Comparison of ENCODE assay signal across 1 cellular context in the genomic region with DNA sequence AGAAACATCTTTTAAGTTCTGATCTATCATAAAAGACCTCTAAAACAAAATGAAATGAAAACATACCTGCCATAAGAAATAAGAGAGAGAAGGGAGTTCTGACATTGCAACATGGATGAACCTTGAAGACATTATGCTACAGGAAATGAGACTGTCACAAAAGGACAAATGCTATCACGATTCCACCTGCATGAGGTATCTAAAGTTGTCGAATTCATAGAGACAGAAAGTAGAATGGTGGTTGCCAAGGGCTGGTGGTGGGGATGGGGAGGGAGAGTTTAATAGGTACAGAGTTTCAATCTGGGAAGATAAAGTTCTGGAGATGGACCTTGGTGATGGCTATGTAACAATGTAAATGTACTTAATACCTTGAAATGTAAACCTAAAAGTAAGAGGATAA.
TF ChIP-seq lines count a peak whose summit lies in the region.

No MANE protein-coding gene starts in this region.

TF ChIP-seq in H1, 55 proteins besides CTCF, POLR2A, EP300 and RAD21:
- TF ChIP-seq TAF7 (optimal IDR thresholded peaks at IDR 0.05; ENCODE audit: borderline replicate concordance, low read depth, low read length) (no peak), EZH2 (IDR thresholded peaks at IDR 0.05; ENCODE audit: low read depth, low read length, severe bottlenecking) (no peak), TEAD4 (IDR thresholded peaks at IDR 0.05; ENCODE audit: low read depth, low read length) (no peak), NRF1 (IDR thresholded peaks at IDR 0.05; ENCODE audit: low read depth, low read length) (no peak), POU5F1 (IDR thresholded peaks at IDR 0.05; ENCODE audit: low read depth, low read length) (no peak), YY1 (IDR thresholded peaks at IDR 0.05; ENCODE audit: low read depth, low read length) (no peak), BCL11A (IDR thresholded peaks at IDR 0.05; ENCODE audit: low read depth in 2 of 2, low read length in 2 of 2) (no peak), GABPA (IDR thresholded peaks at IDR 0.05; ENCODE audit: borderline replicate concordance, insufficient read depth, low read length) (no peak)
- TF ChIP-seq, protein P1, sequence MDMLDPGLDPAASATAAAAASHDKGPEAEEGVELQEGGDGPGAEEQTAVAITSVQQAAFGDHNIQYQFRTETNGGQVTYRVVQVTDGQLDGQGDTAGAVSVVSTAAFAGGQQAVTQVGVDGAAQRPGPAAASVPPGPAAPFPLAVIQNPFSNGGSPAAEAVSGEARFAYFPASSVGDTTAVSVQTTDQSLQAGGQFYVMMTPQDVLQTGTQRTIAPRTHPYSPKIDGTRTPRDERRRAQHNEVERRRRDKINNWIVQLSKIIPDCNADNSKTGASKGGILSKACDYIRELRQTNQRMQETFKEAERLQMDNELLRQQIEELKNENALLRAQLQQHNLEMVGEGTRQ (IDR thresholded peaks at IDR 0.05; ENCODE audit: low read length): no peak
- TF ChIP-seq, protein P2, sequence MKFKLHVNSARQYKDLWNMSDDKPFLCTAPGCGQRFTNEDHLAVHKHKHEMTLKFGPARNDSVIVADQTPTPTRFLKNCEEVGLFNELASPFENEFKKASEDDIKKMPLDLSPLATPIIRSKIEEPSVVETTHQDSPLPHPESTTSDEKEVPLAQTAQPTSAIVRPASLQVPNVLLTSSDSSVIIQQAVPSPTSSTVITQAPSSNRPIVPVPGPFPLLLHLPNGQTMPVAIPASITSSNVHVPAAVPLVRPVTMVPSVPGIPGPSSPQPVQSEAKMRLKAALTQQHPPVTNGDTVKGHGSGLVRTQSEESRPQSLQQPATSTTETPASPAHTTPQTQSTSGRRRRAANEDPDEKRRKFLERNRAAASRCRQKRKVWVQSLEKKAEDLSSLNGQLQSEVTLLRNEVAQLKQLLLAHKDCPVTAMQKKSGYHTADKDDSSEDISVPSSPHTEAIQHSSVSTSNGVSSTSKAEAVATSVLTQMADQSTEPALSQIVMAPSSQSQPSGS (IDR thresholded peaks at IDR 0.05; ENCODE audit: low read length): no peak
- TF ChIP-seq, protein P3, sequence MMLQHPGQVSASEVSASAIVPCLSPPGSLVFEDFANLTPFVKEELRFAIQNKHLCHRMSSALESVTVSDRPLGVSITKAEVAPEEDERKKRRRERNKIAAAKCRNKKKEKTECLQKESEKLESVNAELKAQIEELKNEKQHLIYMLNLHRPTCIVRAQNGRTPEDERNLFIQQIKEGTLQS (IDR thresholded peaks at IDR 0.05; ENCODE audit: insufficient read depth, low read depth, low read length): no peak
- TF ChIP-seq, protein P4, sequence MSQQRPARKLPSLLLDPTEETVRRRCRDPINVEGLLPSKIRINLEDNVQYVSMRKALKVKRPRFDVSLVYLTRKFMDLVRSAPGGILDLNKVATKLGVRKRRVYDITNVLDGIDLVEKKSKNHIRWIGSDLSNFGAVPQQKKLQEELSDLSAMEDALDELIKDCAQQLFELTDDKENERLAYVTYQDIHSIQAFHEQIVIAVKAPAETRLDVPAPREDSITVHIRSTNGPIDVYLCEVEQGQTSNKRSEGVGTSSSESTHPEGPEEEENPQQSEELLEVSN (IDR thresholded peaks at IDR 0.05): no peak
- TF ChIP-seq, protein P5, sequence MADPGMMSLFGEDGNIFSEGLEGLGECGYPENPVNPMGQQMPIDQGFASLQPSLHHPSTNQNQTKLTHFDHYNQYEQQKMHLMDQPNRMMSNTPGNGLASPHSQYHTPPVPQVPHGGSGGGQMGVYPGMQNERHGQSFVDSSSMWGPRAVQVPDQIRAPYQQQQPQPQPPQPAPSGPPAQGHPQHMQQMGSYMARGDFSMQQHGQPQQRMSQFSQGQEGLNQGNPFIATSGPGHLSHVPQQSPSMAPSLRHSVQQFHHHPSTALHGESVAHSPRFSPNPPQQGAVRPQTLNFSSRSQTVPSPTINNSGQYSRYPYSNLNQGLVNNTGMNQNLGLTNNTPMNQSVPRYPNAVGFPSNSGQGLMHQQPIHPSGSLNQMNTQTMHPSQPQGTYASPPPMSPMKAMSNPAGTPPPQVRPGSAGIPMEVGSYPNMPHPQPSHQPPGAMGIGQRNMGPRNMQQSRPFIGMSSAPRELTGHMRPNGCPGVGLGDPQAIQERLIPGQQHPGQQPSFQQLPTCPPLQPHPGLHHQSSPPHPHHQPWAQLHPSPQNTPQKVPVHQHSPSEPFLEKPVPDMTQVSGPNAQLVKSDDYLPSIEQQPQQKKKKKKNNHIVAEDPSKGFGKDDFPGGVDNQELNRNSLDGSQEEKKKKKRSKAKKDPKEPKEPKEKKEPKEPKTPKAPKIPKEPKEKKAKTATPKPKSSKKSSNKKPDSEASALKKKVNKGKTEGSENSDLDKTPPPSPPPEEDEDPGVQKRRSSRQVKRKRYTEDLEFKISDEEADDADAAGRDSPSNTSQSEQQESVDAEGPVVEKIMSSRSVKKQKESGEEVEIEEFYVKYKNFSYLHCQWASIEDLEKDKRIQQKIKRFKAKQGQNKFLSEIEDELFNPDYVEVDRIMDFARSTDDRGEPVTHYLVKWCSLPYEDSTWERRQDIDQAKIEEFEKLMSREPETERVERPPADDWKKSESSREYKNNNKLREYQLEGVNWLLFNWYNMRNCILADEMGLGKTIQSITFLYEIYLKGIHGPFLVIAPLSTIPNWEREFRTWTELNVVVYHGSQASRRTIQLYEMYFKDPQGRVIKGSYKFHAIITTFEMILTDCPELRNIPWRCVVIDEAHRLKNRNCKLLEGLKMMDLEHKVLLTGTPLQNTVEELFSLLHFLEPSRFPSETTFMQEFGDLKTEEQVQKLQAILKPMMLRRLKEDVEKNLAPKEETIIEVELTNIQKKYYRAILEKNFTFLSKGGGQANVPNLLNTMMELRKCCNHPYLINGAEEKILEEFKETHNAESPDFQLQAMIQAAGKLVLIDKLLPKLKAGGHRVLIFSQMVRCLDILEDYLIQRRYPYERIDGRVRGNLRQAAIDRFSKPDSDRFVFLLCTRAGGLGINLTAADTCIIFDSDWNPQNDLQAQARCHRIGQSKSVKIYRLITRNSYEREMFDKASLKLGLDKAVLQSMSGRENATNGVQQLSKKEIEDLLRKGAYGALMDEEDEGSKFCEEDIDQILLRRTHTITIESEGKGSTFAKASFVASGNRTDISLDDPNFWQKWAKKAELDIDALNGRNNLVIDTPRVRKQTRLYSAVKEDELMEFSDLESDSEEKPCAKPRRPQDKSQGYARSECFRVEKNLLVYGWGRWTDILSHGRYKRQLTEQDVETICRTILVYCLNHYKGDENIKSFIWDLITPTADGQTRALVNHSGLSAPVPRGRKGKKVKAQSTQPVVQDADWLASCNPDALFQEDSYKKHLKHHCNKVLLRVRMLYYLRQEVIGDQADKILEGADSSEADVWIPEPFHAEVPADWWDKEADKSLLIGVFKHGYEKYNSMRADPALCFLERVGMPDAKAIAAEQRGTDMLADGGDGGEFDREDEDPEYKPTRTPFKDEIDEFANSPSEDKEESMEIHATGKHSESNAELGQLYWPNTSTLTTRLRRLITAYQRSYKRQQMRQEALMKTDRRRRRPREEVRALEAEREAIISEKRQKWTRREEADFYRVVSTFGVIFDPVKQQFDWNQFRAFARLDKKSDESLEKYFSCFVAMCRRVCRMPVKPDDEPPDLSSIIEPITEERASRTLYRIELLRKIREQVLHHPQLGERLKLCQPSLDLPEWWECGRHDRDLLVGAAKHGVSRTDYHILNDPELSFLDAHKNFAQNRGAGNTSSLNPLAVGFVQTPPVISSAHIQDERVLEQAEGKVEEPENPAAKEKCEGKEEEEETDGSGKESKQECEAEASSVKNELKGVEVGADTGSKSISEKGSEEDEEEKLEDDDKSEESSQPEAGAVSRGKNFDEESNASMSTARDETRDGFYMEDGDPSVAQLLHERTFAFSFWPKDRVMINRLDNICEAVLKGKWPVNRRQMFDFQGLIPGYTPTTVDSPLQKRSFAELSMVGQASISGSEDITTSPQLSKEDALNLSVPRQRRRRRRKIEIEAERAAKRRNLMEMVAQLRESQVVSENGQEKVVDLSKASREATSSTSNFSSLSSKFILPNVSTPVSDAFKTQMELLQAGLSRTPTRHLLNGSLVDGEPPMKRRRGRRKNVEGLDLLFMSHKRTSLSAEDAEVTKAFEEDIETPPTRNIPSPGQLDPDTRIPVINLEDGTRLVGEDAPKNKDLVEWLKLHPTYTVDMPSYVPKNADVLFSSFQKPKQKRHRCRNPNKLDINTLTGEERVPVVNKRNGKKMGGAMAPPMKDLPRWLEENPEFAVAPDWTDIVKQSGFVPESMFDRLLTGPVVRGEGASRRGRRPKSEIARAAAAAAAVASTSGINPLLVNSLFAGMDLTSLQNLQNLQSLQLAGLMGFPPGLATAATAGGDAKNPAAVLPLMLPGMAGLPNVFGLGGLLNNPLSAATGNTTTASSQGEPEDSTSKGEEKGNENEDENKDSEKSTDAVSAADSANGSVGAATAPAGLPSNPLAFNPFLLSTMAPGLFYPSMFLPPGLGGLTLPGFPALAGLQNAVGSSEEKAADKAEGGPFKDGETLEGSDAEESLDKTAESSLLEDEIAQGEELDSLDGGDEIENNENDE (IDR thresholded peaks at IDR 0.05; ENCODE audit: insufficient replicate concordance, low read length): no peak
TF ChIP-seq in H1: peak in this region for 0.
